In the genomic region with DNA sequence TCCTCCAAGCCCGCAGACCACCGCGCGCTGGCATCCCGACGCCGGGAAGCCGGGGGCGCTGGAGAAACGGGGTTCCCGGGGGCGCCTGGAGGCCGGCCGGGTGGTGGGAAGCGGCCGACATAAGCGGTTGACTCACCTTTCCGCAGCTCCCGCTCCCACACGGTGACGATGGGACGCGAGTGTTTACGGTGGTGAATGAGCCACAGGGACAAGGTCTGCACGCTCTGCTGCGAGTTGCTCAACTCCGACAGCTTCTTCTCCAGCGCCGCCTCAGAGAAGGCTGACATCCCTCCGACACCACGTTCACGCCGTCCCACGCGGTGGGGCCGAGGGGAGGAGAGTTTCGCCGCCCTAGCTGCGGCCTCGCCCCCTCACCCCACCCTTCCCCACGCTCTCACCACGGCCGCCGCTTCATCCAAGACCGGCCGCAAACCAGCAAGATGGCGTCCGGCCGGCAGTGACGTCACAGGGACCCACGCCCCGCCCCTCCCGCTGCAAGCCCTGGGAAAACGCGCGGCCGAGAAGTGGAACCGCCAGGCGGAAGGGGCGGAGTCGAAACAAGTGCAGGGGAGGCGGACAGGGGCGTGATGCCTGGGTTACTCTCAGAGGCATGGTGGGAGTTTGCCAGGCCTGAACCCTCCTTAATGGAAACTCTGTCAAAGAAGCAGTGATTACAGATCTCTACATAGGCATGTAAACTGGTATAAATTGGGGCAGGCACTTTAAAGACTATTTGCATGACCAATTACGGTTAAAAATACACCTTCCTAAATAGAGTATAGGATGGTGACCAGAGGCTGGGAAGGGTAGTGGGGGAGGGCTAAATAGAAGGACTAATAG, we compare ENCODE assay signal across 8 cellular contexts.
DNase-seq lines count a peak whose midpoint lies in the region; ATAC-seq lines count a peak whose summit lies in the region.

A gene with protein sequence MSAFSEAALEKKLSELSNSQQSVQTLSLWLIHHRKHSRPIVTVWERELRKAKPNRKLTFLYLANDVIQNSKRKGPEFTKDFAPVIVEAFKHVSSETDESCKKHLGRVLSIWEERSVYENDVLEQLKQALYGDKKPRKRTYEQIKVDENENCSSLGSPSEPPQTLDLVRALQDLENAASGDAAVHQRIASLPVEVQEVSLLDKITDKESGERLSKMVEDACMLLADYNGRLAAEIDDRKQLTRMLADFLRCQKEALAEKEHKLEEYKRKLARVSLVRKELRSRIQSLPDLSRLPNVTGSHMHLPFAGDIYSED (minus strand): TSS at position 442 of the 840 bp plus-strand sequence. CDS start 155 bp downstream, at position 287.

- ATAC-seq in GM19023 (IDR thresholded peaks at IDR 0.05; ENCODE audit: unreplicated experiment) (peak; percentile 93), HG03280 (IDR thresholded peaks at IDR 0.05; ENCODE audit: unreplicated experiment) (peak; percentile 94)

- DNase-seq in AG08396 (ENCODE audit: low spot score) (peak; percentile 97), NCI-H345 treated with DMSO at 0.1 percent for 48 hours (lab: John Stamatoyannopoulos, UW; ENCODE audit: unreplicated experiment) (peak; percentile 86), inferior parietal cortex (ENCODE audit: extremely low spot score) (peak; percentile 95)
- peak; percentile 91 to 98 (median 94) for DNase-seq in activated CD4-positive, CD25-positive, alpha-beta regulatory T cell (lab: John Stamatoyannopoulos, UW)
- DNase-seq in central memory CD4-positive, alpha-beta T cell: peak; percentile 93
- peak; percentile 97 to 98 for DNase-seq in stimulated activated CD4-positive, alpha-beta T cell treated with anti-CD3 and anti-CD28 coated beads, Interleukin-12 subunit alpha, Interleukin-12 subunit beta, amount 100 ng/mL, for 24 hours (ENCODE audit: low read depth in 2 of 2)

Comparison
In these comparisons a context has a peak if more than half of its experiments do, and no peak if none do; other contexts are left out.
1. Peak in every context shown above with its lines: DNase-seq and ATAC-seq.